ENCODE assay signal across 8 cellular contexts in genomic region chr13:39602614-39603366, GRCh38. TPM values are rescaled to one million over a fixed set of nuclear protein-coding genes. Genes with fewer than 3 reads are reported as not detected.
DNase-seq lines count a peak whose midpoint lies in the region; ATAC-seq lines count a peak whose summit lies in the region.

LHFPL6 (minus strand) TSS chr13:39603193.

- ATAC-seq in GM18498 (IDR thresholded peaks at IDR 0.05; ENCODE audit: unreplicated experiment) (peak; percentile 94), HG02759 (IDR thresholded peaks at IDR 0.05; ENCODE audit: unreplicated experiment) (peak; percentile 94)

- DNase-seq in NCI-H1694 treated with DMSO at 0.1 percent for 48 hours (lab: John Stamatoyannopoulos, UW) (peak; percentile 37), UCSD-AML1 (lab: John Stamatoyannopoulos, UW; ENCODE audit: unreplicated experiment) (peak; percentile 42), caudate nucleus (lab: John Stamatoyannopoulos, UW) (peak in 58 of 61 donors; percentile 3 to 74 (median 48)), immature natural killer cell (peak in 1 of 3 donors; percentile 10), MV-4-11 (lab: John Stamatoyannopoulos, UW) (no peak)

- no peaks in the 10 kb centered on the region for H3K36me3 Mint-ChIP-seq in immature natural killer cell

- peak within 1 kb of the TSS; percentile 62 to 69 (median 67) for H3K4me3 Mint-ChIP-seq in immature natural killer cell

- peak within 1 kb of the TSS; percentile 51 to 76 (median 62) for H3K4me3 ChIP-seq in skin epidermis

- H3K27ac ChIP-seq in caudate nucleus (ENCODE audit: low read depth, low read length), result peak within 1 kb of the TSS; percentile 24
- peak within 1 kb of the TSS; percentile 52 to 93 (median 84) for H3K27ac ChIP-seq in skin epidermis

- H3K27me3 Mint-ChIP-seq in immature natural killer cell (ENCODE audit: low read depth in 3 of 3), result peaks cover 7 to 18% (median 14%) of the 10 kb centered on the region in 3 donors

- H3K9me3 Mint-ChIP-seq in immature natural killer cell, result no peaks in the 10 kb centered on the region

- H3K4me1 Mint-ChIP-seq in immature natural killer cell, result peaks cover 8 to 15% of the 10 kb centered on the region in 2 donors

- no peak within 1 kb of the TSS for H3K27ac Mint-ChIP-seq in immature natural killer cell

RNA-seq across cellular contexts. Expression of gene LHFPL6, which starts in this region (rescaled TPM):
- polyA plus RNA-seq in immature natural killer cell, result 1 to 10 TPM in 1 of 3 donors, under 1 TPM in 1, not detected in 1; 0.52 to 1.3 TPM
